ENCODE assay signal across 8 cellular contexts in genomic region chr14:64812412-64812811, GRCh38.
DNase-seq lines count a peak whose midpoint lies in the region; ATAC-seq, FAIRE-seq and TF ChIP-seq lines count a peak whose summit lies in the region.

No MANE protein-coding gene starts in this region.

- H3K9me2 ChIP-seq in GM23248 (ENCODE audit: insufficient read depth) = no peaks in the 10 kb centered on the region

- H4K20me1 ChIP-seq in GM23248 (ENCODE audit: insufficient read depth) = no peaks in the 10 kb centered on the region

- peak; percentile 88 for ATAC-seq in RWPE2 (ENCODE audit: low read depth)
- ATAC-seq in upper lobe of left lung (ENCODE audit: low FRiP score in 2 of 2) = peak; percentile 57 to 61

- no peaks in the 10 kb centered on the region for H3K79me2 ChIP-seq in GM23248 (ENCODE audit: insufficient read depth)

- H2AFZ ChIP-seq in GM23248 = no peak overlapping the region

- intact Hi-C loops in ovary (cut with DNase I) = no loop called here

- no peak overlapping the region for H3K4me3 ChIP-seq in RWPE2 (ENCODE audit: severe bottlenecking)
- no peak overlapping the region for H3K4me3 ChIP-seq in upper lobe of left lung
- H3K4me3 ChIP-seq in ovary = no peak overlapping the region
- no peak overlapping the region for H3K4me3 ChIP-seq in GM23248

- H3K4me1 ChIP-seq in RWPE2 (ENCODE audit: insufficient read depth, poor library complexity, severe bottlenecking) (peaks cover 4% of the 10 kb centered on the region), upper lobe of left lung (peaks cover 0 to 7% (median 2%) of the 10 kb centered on the region in 4 donors), ovary (ENCODE audit: insufficient read depth) (no peaks in the 10 kb centered on the region), GM23248 (ENCODE audit: insufficient read depth) (peaks cover 4% of the 10 kb centered on the region)

- no peak for FAIRE-seq in GM19239 (lab: Jason Lieb, UNC)

- DNase-seq in activated CD8-positive, alpha-beta memory T cell treated with anti-CD3 and anti-CD28 coated beads, Interleukin-2, amount 50 U/mL, for 4 hours = peak; percentile 31
- DNase-seq in activated CD8-positive, alpha-beta memory T cell treated with anti-CD3 and anti-CD28 coated beads for 24 hours = no peak
- no peak for DNase-seq in RWPE2 (ENCODE audit: low spot score)
- peak; percentile 83 for DNase-seq in iPS-NIHi11 (ENCODE audit: low spot score)
- peak; percentile 49 to 86 for DNase-seq in upper lobe of left lung
- DNase-seq in GM19239 (ENCODE audit: insufficient read length, low spot score) = no peak
- no peak for DNase-seq in ovary
- no peak for DNase-seq in GM23248

- 37 to 51% methylated on average over 8 of the region's 8 CpGs for WGBS in upper lobe of left lung, 2 donors
- WGBS in ovary, 3 donors = 14 to 17% (median 16%) methylated on average over 8 of the region's 8 CpGs
- 17 to 20% methylated on average over 8 of the region's 8 CpGs for WGBS in GM23248 (ENCODE audit: low coverage in 1 of 2, low lambda C conversion rate in 2 of 2, missing lambda C conversion rate in 2 of 2), 2 experiments

- no peak for TF ChIP-seq EP300 in upper lobe of left lung (IDR thresholded peaks at IDR 0.05)
- TF ChIP-seq EP300 in ovary (IDR thresholded peaks at IDR 0.05) = no peak

- no peak for TF ChIP-seq CTCF in RWPE2 (IDR thresholded peaks at IDR 0.05; ENCODE audit: poor library complexity, severe bottlenecking)
- no peak for TF ChIP-seq CTCF in upper lobe of left lung (IDR thresholded peaks at IDR 0.05)
- TF ChIP-seq CTCF in ovary (IDR thresholded peaks at IDR 0.05) = no peak

- no peak overlapping the region for H3K4me2 ChIP-seq in GM23248 (ENCODE audit: unreplicated experiment)

- peaks cover under 1% of the 10 kb centered on the region for H3F3A ChIP-seq in GM23248 (ENCODE audit: insufficient read depth)

- no peaks in the 10 kb centered on the region for H3K36me3 ChIP-seq in RWPE2 (ENCODE audit: low read depth)
- no peaks in the 10 kb centered on the region for H3K36me3 ChIP-seq in upper lobe of left lung
- no peaks in the 10 kb centered on the region for H3K36me3 ChIP-seq in ovary
- H3K36me3 ChIP-seq in GM23248 (ENCODE audit: low read depth) = no peaks in the 10 kb centered on the region

- in situ Hi-C loops in GM23248 (cut with MboI) = no loop called here

- H3K27ac ChIP-seq in RWPE2 (ENCODE audit: poor library complexity, severe bottlenecking) (no peak overlapping the region), upper lobe of left lung (no peak overlapping the region), ovary (no peak overlapping the region), GM23248 (no peak overlapping the region)

- no peaks in the 10 kb centered on the region for H3K27me3 ChIP-seq in RWPE2 (ENCODE audit: insufficient read depth, poor library complexity, severe bottlenecking)
- H3K27me3 ChIP-seq in upper lobe of left lung = no peaks in the 10 kb centered on the region
- no peaks in the 10 kb centered on the region for H3K27me3 ChIP-seq in ovary
- H3K27me3 ChIP-seq in GM23248 (replicated peaks; ENCODE audit: insufficient read depth) = no peaks in the 10 kb centered on the region

- no peak for TF ChIP-seq POLR2A in upper lobe of left lung (IDR thresholded peaks at IDR 0.05)
- TF ChIP-seq POLR2A in ovary (IDR thresholded peaks at IDR 0.05) = no peak

- no peaks in the 10 kb centered on the region for H3K9me3 ChIP-seq in RWPE2 (ENCODE audit: severe bottlenecking)
- H3K9me3 ChIP-seq in upper lobe of left lung = no peaks in the 10 kb centered on the region
- no peaks in the 10 kb centered on the region for H3K9me3 ChIP-seq in ovary
- H3K9me3 ChIP-seq in GM23248 (ENCODE audit: low read depth) = no peaks in the 10 kb centered on the region

- no peak overlapping the region for H3K9ac ChIP-seq in GM23248

Comparison
In these comparisons a context has a peak if more than half of its experiments do, and no peak if none do; other contexts are left out.
1. DNase-seq: peak in activated CD8-positive, alpha-beta memory T cell treated with anti-CD3 and anti-CD28 coated beads, Interleukin-2, amount 50 U/mL, for 4 hours (single experiment), iPS-NIHi11 (single experiment) and upper lobe of left lung (2 of 2); none in activated CD8-positive, alpha-beta memory T cell treated with anti-CD3 and anti-CD28 coated beads for 24 hours (single experiment), RWPE2 (single experiment), GM19239 (single experiment), ovary (0 of 5) and GM23248 (single experiment).